ENCODE assay signal across 18 cellular contexts in the genomic region with DNA sequence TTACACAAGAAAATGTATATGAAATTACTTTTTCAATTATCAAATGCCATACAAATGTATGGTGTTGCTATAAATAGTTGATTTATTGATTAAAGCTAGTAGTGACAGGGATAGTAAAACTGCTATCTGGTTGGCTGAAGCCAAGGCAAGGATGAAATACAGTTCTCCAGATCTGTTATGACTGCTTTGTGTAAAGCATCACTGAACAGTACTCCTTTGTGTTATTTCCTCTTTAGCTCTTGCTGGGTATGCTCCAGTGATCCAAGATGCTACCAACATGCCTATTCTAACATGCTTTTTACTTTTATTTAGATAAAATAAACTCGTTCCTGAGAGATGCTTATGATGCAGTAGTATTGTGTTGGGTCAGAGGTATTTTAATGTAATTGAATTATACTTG.
"Had no signal": no experiment of that assay in that cellular context is flagged by ENCODE, and none has a peak within 500 bp of the region (broad histone marks: within the 10 kb centered on the region; RNA-seq: fewer than 3 reads in every experiment).

No MANE protein-coding gene starts in this region.

- H3K27ac ChIP-seq: body of pancreas, colonic mucosa, esophagus squamous epithelium, ovary, tibial nerve, uterus had no signal

- H3K4me3 Mint-ChIP-seq: activated CD4-positive, alpha-beta T cell treated with anti-CD3 and anti-CD28 coated beads, Interleukin-2, amount 10 ng/mL, durations not matched to agents 24 days and 14 days; activated CD8-positive, alpha-beta T cell treated with anti-CD3 and anti-CD28 coated beads, Interleukin-2, amount 10 ng/mL, durations not matched to agents 7 days and 5 days; activated naive CD8-positive, alpha-beta T cell; mesothelial cell of epicardium; WTC11 had no signal

- H3K27me3 ChIP-seq: body of pancreas, colonic mucosa, ovary, uterus had no signal

- H3K36me3 ChIP-seq: colonic mucosa, esophagus squamous epithelium, ovary, tibial nerve, uterus had no signal

- H3K9me3 ChIP-seq: body of pancreas, colonic mucosa, esophagus squamous epithelium, ovary, tibial nerve, uterus had no signal

- DNase-seq: activated CD4-positive, alpha-beta T cell treated with anti-CD3 and anti-CD28 coated beads, Interleukin-2, amount 10 ng/mL, durations not matched to agents 24 days and 14 days; activated CD8-positive, alpha-beta memory T cell treated with anti-CD3 and anti-CD28 coated beads, Interleukin-2, amount 50 U/mL, for 4 hours; activated CD8-positive, alpha-beta T cell treated with anti-CD3 and anti-CD28 coated beads, Interleukin-2, amount 10 ng/mL, durations not matched to agents 7 days and 5 days; activated gamma-delta T cell treated with Interleukin-2 at 50 U/mL for 16 hours; amygdala; body of pancreas; caudate nucleus; colonic mucosa; esophagus squamous epithelium; hypothalamus; ovary; stimulated activated naive CD4-positive, alpha-beta T cell; uterus had no signal

- H3K27ac Mint-ChIP-seq: activated CD4-positive, alpha-beta T cell treated with anti-CD3 and anti-CD28 coated beads, Interleukin-2, amount 10 ng/mL, durations not matched to agents 24 days and 14 days; activated CD8-positive, alpha-beta T cell treated with anti-CD3 and anti-CD28 coated beads, Interleukin-2, amount 10 ng/mL, durations not matched to agents 7 days and 5 days; activated naive CD8-positive, alpha-beta T cell; mesothelial cell of epicardium; WTC11 had no signal

- H3K4me3 ChIP-seq: body of pancreas, colonic mucosa, esophagus squamous epithelium, ovary, tibial nerve, uterus had no signal

- H3K4me1 ChIP-seq: colonic mucosa, uterus had no signal

- H3K36me3 Mint-ChIP-seq: activated naive CD8-positive, alpha-beta T cell; mesothelial cell of epicardium; WTC11 had no signal

- H3K9me3 Mint-ChIP-seq: activated CD4-positive, alpha-beta T cell treated with anti-CD3 and anti-CD28 coated beads, Interleukin-2, amount 10 ng/mL, durations not matched to agents 24 days and 14 days; mesothelial cell of epicardium; WTC11 had no signal

- FAIRE-seq: TTC549 had no signal

- ATAC-seq: activated CD8-positive, alpha-beta T cell treated with anti-CD3 and anti-CD28 coated beads, Interleukin-2, amount 10 ng/mL, durations not matched to agents 7 days and 5 days; body of pancreas; WTC11 had no signal
